Comparison of ENCODE assay signal across 2 cellular contexts in the genomic region with DNA sequence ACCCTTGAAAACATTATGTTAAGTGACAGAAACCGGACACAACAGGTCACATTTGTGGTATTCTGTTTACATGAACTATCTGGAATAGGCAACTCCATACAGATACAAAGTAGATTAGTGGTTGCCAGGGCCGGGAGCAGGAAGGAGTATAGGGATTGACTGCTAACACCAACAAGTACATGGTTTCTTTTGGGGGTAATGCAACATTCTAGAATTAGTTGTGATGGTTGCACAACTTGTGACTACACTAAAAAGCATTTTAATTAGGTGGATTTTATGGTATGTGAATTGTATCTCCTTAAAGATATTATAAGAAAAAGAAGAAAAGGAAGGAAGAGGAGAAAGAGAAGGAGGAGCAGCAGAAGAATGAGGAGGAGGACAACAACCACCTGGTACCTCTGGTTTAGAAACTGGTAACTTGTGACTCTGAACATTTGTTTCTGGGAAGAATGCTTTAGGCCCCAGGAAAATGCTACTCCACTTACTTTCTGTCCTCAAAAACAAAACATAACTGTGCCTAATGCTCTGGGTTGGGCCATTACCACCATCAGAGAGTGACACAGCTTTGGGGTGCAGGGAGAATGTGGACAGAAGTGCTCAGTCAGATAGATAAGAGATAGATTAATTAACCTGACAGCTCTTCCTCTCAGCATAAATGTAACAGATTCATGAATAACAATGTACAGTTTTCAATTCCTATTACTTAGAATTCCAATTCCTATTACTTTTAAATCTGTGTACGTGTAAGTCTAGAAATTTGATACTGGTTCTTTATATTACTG.
TF ChIP-seq lines count a peak whose summit lies in the region.

No MANE protein-coding gene starts in this region.

TF ChIP-seq in HepG2, 621 proteins besides CTCF, POLR2A, EP300 and RAD21:
- no peak for TF ChIP-seq ZBTB38 (CRISPR knock-in tag; IDR thresholded peaks at IDR 0.05)

TF ChIP-seq in K562, 482 proteins besides CTCF, POLR2A, EP300 and RAD21 (continues in another document):
- TF ChIP-seq CBX8 (IDR thresholded peaks at IDR 0.05; ENCODE audit: borderline replicate concordance, extremely low read depth, low read depth, low read length, poor library complexity, severe bottlenecking) = no peak
- no peak for TF ChIP-seq SNIP1 (IDR thresholded peaks at IDR 0.05; ENCODE audit: low read depth)
- no peak for TF ChIP-seq ZNF311 (CRISPR knock-in tag; IDR thresholded peaks at IDR 0.05)
- no peak for TF ChIP-seq CXXC5 (CRISPR knock-in tag; IDR thresholded peaks at IDR 0.05)
- TF ChIP-seq, protein P1, sequence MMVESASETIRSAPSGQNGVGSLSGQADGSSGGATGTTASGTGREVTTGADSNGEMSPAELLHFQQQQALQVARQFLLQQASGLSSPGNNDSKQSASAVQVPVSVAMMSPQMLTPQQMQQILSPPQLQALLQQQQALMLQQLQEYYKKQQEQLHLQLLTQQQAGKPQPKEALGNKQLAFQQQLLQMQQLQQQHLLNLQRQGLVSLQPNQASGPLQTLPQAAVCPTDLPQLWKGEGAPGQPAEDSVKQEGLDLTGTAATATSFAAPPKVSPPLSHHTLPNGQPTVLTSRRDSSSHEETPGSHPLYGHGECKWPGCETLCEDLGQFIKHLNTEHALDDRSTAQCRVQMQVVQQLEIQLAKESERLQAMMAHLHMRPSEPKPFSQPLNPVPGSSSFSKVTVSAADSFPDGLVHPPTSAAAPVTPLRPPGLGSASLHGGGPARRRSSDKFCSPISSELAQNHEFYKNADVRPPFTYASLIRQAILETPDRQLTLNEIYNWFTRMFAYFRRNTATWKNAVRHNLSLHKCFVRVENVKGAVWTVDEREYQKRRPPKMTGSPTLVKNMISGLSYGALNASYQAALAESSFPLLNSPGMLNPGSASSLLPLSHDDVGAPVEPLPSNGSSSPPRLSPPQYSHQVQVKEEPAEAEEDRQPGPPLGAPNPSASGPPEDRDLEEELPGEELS (CRISPR knock-in tag; IDR thresholded peaks at IDR 0.05; ENCODE audit: borderline replicate concordance) = no peak
- TF ChIP-seq MAFF (IDR thresholded peaks at IDR 0.05; ENCODE audit: low read length) = peak; percentile 34; the same call in 1 of the 2 replicates
- no peak for TF ChIP-seq CC2D1A (IDR thresholded peaks at IDR 0.05)
- no peak for TF ChIP-seq PML (IDR thresholded peaks at IDR 0.05; ENCODE audit: low read length)
- TF ChIP-seq POU5F1 (IDR thresholded peaks at IDR 0.05; ENCODE audit: borderline replicate concordance, low read depth, low read length, partially characterized antibody) = no peak
- TF ChIP-seq ZBTB11 (CRISPR knock-in tag; IDR thresholded peaks at IDR 0.05) = no peak
- no peak for TF ChIP-seq SIRT6 (IDR thresholded peaks at IDR 0.05; ENCODE audit: low read depth, low read length)
- no peak for TF ChIP-seq ZBTB7A (IDR thresholded peaks at IDR 0.05; ENCODE audit: borderline replicate concordance, control insufficient read depth, low read depth, low read length)
- TF ChIP-seq GABPB1 (CRISPR knock-in tag; IDR thresholded peaks at IDR 0.05) = no peak
- peak; percentile 72 for TF ChIP-seq MAFG (tag; conservative IDR thresholded peaks at IDR 0.05)
- TF ChIP-seq BRD4 (IDR thresholded peaks at IDR 0.05) = peak; percentile 49; the same call in 1 of the 2 replicates
- TF ChIP-seq RBM15 (IDR thresholded peaks at IDR 0.05; ENCODE audit: insufficient read depth, low read length) = no peak
- no peak for TF ChIP-seq MXD1 (CRISPR knock-in tag; IDR thresholded peaks at IDR 0.05; ENCODE audit: borderline replicate concordance, poor library complexity, severe bottlenecking)
- TF ChIP-seq CLOCK (CRISPR knock-in tag; IDR thresholded peaks at IDR 0.05; ENCODE audit: borderline replicate concordance) = no peak
- no peak for TF ChIP-seq ZNF197 (CRISPR knock-in tag; IDR thresholded peaks at IDR 0.05; ENCODE audit: low read depth)
- TF ChIP-seq CHD4 (IDR thresholded peaks at IDR 0.05; ENCODE audit: insufficient read depth, insufficient replicate concordance, low read depth, low read length, poor library complexity, severe bottlenecking) = no peak
- TF ChIP-seq NUFIP1 (IDR thresholded peaks at IDR 0.05; ENCODE audit: partially characterized antibody) = no peak
- no peak for TF ChIP-seq MYNN (IDR thresholded peaks at IDR 0.05)
- no peak for TF ChIP-seq MYNN (CRISPR knock-in tag; IDR thresholded peaks at IDR 0.05)
- no peak for TF ChIP-seq CREB1 (IDR thresholded peaks at IDR 0.05)
- no peak for TF ChIP-seq CREB1 (CRISPR knock-in tag; IDR thresholded peaks at IDR 0.05)
- TF ChIP-seq NCOR1 (IDR thresholded peaks at IDR 0.05) = 0 out of 2 replicates have a peak, but pooled peaks have one; percentile 13
- TF ChIP-seq MCM5 (IDR thresholded peaks at IDR 0.05; ENCODE audit: low read depth) = no peak
- TF ChIP-seq PRMT5 (CRISPR knock-in tag; IDR thresholded peaks at IDR 0.05) = no peak
- peak in 1 of 2 experiments; percentile 70; a peak in 2 of 4 replicates for TF ChIP-seq TEAD1 (CRISPR knock-in tag; IDR thresholded peaks at IDR 0.05)
- TF ChIP-seq, protein P2, sequence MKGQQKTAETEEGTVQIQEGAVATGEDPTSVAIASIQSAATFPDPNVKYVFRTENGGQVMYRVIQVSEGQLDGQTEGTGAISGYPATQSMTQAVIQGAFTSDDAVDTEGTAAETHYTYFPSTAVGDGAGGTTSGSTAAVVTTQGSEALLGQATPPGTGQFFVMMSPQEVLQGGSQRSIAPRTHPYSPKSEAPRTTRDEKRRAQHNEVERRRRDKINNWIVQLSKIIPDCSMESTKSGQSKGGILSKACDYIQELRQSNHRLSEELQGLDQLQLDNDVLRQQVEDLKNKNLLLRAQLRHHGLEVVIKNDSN (CRISPR knock-in tag; IDR thresholded peaks at IDR 0.05) = no peak
- TF ChIP-seq, protein P3, sequence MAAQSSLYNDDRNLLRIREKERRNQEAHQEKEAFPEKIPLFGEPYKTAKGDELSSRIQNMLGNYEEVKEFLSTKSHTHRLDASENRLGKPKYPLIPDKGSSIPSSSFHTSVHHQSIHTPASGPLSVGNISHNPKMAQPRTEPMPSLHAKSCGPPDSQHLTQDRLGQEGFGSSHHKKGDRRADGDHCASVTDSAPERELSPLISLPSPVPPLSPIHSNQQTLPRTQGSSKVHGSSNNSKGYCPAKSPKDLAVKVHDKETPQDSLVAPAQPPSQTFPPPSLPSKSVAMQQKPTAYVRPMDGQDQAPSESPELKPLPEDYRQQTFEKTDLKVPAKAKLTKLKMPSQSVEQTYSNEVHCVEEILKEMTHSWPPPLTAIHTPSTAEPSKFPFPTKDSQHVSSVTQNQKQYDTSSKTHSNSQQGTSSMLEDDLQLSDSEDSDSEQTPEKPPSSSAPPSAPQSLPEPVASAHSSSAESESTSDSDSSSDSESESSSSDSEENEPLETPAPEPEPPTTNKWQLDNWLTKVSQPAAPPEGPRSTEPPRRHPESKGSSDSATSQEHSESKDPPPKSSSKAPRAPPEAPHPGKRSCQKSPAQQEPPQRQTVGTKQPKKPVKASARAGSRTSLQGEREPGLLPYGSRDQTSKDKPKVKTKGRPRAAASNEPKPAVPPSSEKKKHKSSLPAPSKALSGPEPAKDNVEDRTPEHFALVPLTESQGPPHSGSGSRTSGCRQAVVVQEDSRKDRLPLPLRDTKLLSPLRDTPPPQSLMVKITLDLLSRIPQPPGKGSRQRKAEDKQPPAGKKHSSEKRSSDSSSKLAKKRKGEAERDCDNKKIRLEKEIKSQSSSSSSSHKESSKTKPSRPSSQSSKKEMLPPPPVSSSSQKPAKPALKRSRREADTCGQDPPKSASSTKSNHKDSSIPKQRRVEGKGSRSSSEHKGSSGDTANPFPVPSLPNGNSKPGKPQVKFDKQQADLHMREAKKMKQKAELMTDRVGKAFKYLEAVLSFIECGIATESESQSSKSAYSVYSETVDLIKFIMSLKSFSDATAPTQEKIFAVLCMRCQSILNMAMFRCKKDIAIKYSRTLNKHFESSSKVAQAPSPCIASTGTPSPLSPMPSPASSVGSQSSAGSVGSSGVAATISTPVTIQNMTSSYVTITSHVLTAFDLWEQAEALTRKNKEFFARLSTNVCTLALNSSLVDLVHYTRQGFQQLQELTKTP (IDR thresholded peaks at IDR 0.05; ENCODE audit: low read depth in 1 of 2, partially characterized antibody in 2 of 2) = no peak
- TF ChIP-seq ZNF41 (CRISPR knock-in tag; conservative IDR thresholded peaks at IDR 0.05) = no peak
- TF ChIP-seq ZNF778 (CRISPR knock-in tag; IDR thresholded peaks at IDR 0.05) = no peak
- no peak for TF ChIP-seq NFATC3 (IDR thresholded peaks at IDR 0.05)
- no peak for TF ChIP-seq RBM14 (IDR thresholded peaks at IDR 0.05; ENCODE audit: borderline replicate concordance, insufficient read depth, low read depth, low read length)
- no peak for TF ChIP-seq ZNF212 (CRISPR knock-in tag; IDR thresholded peaks at IDR 0.05)
- TF ChIP-seq, protein P4, sequence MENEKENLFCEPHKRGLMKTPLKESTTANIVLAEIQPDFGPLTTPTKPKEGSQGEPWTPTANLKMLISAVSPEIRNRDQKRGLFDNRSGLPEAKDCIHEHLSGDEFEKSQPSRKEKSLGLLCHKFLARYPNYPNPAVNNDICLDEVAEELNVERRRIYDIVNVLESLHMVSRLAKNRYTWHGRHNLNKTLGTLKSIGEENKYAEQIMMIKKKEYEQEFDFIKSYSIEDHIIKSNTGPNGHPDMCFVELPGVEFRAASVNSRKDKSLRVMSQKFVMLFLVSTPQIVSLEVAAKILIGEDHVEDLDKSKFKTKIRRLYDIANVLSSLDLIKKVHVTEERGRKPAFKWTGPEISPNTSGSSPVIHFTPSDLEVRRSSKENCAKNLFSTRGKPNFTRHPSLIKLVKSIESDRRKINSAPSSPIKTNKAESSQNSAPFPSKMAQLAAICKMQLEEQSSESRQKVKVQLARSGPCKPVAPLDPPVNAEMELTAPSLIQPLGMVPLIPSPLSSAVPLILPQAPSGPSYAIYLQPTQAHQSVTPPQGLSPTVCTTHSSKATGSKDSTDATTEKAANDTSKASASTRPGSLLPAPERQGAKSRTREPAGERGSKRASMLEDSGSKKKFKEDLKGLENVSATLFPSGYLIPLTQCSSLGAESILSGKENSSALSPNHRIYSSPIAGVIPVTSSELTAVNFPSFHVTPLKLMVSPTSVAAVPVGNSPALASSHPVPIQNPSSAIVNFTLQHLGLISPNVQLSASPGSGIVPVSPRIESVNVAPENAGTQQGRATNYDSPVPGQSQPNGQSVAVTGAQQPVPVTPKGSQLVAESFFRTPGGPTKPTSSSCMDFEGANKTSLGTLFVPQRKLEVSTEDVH (IDR thresholded peaks at IDR 0.05; ENCODE audit: low read depth, partially characterized antibody) = no peak
- no peak for TF ChIP-seq CBX5 (IDR thresholded peaks at IDR 0.05; ENCODE audit: borderline replicate concordance, low read depth)
- TF ChIP-seq GABPA (tag; conservative IDR thresholded peaks at IDR 0.05; ENCODE audit: low read depth) = 0 out of 2 replicates have a peak, but pooled peaks have one; percentile 9
- TF ChIP-seq ZNF23 (CRISPR knock-in tag; IDR thresholded peaks at IDR 0.05) = no peak
- TF ChIP-seq STAG1 (CRISPR knock-in tag; IDR thresholded peaks at IDR 0.05; ENCODE audit: borderline replicate concordance) = no peak
- no peak for TF ChIP-seq ASH1L (IDR thresholded peaks at IDR 0.05; ENCODE audit: borderline replicate concordance, low read depth, partially characterized antibody)
- no peak for TF ChIP-seq CBX1 (IDR thresholded peaks at IDR 0.05; ENCODE audit: low read depth)
- TF ChIP-seq ZNF436 (CRISPR knock-in tag; IDR thresholded peaks at IDR 0.05) = no peak
- TF ChIP-seq HBP1 (CRISPR knock-in tag; IDR thresholded peaks at IDR 0.05) = no peak
